ENCODE assay signal across 1 cellular context in genomic region chr9:109473329-109473728, GRCh38.
TF ChIP-seq lines count a peak whose summit lies in the region.

No MANE protein-coding gene starts in this region.

TF ChIP-seq in HEK293, 187 proteins besides CTCF, POLR2A, EP300 and RAD21 (continued from another document):
- TF ChIP-seq MZF1 (tag by site-specific recombination; IDR thresholded peaks at IDR 0.05; ENCODE audit: borderline replicate concordance) (no peak), ZNF157 (tag by site-specific recombination; IDR thresholded peaks at IDR 0.05) (no peak), ZBTB49 (tag by site-specific recombination; IDR thresholded peaks at IDR 0.05; ENCODE audit: low read depth) (no peak), KLF8 (tag by site-specific recombination; IDR thresholded peaks at IDR 0.05) (no peak), SALL2 (tag by site-specific recombination; IDR thresholded peaks at IDR 0.05; ENCODE audit: borderline replicate concordance) (no peak), ZBTB21 (tag by site-specific recombination; IDR thresholded peaks at IDR 0.05) (no peak), KLF1 (tag by site-specific recombination; IDR thresholded peaks at IDR 0.05) (no peak), ZNF48 (tag by site-specific recombination; IDR thresholded peaks at IDR 0.05) (no peak), ZNF174 (tag by site-specific recombination; IDR thresholded peaks at IDR 0.05) (no peak), ZNF843 (tag by site-specific recombination; IDR thresholded peaks at IDR 0.05) (0 out of 2 replicates have a peak, but pooled peaks have one; percentile 35), ZNF830 (tag by site-specific recombination; IDR thresholded peaks at IDR 0.05; ENCODE audit: low read depth) (no peak), ZNF239 (tag by site-specific recombination; IDR thresholded peaks at IDR 0.05) (no peak), ZNF658 (tag by site-specific recombination; IDR thresholded peaks at IDR 0.05) (no peak), ZSCAN30 (tag by site-specific recombination; IDR thresholded peaks at IDR 0.05) (no peak), FEZF1 (tag by site-specific recombination; IDR thresholded peaks at IDR 0.05) (peak; percentile 62), ZNF391 (tag by site-specific recombination; IDR thresholded peaks at IDR 0.05; ENCODE audit: borderline replicate concordance, low read depth) (no peak), ZNF19 (tag by site-specific recombination; IDR thresholded peaks at IDR 0.05; ENCODE audit: low read depth) (no peak), ZNF571 (tag by site-specific recombination; IDR thresholded peaks at IDR 0.05) (no peak)
- TF ChIP-seq, protein P1, sequence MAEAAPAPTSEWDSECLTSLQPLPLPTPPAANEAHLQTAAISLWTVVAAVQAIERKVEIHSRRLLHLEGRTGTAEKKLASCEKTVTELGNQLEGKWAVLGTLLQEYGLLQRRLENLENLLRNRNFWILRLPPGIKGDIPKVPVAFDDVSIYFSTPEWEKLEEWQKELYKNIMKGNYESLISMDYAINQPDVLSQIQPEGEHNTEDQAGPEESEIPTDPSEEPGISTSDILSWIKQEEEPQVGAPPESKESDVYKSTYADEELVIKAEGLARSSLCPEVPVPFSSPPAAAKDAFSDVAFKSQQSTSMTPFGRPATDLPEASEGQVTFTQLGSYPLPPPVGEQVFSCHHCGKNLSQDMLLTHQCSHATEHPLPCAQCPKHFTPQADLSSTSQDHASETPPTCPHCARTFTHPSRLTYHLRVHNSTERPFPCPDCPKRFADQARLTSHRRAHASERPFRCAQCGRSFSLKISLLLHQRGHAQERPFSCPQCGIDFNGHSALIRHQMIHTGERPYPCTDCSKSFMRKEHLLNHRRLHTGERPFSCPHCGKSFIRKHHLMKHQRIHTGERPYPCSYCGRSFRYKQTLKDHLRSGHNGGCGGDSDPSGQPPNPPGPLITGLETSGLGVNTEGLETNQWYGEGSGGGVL (tag by site-specific recombination; IDR thresholded peaks at IDR 0.05): no peak
- TF ChIP-seq, protein P2, sequence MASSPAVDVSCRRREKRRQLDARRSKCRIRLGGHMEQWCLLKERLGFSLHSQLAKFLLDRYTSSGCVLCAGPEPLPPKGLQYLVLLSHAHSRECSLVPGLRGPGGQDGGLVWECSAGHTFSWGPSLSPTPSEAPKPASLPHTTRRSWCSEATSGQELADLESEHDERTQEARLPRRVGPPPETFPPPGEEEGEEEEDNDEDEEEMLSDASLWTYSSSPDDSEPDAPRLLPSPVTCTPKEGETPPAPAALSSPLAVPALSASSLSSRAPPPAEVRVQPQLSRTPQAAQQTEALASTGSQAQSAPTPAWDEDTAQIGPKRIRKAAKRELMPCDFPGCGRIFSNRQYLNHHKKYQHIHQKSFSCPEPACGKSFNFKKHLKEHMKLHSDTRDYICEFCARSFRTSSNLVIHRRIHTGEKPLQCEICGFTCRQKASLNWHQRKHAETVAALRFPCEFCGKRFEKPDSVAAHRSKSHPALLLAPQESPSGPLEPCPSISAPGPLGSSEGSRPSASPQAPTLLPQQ (tag by site-specific recombination; IDR thresholded peaks at IDR 0.05): no peak
- TF ChIP-seq, protein P3, sequence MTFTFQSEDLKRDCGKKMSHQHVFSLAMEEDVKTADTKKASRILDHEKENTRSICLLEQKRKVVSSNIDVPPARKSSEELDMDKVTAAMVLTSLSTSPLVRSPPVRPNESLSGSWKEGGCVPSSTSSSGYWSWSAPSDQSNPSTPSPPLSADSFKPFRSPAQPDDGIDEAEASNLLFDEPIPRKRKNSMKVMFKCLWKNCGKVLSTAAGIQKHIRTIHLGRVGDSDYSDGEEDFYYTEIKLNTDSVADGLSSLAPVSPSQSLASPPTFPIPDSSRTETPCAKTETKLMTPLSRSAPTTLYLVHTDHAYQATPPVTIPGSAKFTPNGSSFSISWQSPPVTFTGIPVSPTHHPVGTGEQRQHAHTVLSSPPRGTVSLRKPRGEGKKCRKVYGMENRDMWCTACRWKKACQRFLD (tag by site-specific recombination; IDR thresholded peaks at IDR 0.05): no peak
